Comparison of ENCODE assay signal across 13 cellular contexts in the genomic region with DNA sequence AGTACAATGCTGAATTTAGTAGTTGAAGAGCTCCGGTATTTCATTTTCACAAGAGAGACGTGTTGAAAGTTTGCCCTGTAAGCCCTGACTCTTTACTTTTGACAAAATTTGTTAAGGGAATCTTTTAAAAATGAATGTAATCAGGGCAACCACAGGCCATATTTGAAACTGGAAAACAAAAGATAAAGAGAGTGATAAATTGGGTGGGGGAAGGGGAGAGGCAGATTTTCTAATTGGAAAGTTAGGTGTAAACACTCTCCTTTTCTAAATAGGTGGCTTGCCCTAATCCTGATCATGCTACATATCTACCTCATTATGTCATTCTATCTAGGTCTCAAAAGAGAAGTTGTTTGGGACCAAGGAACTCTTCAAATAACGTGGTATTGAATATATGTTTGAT.
"Had no signal": no experiment of that assay in that cellular context is flagged by ENCODE, and none has a peak within 500 bp of the region (broad histone marks: within the 10 kb centered on the region; RNA-seq: fewer than 3 reads in every experiment).

No MANE protein-coding gene starts in this region.

- H3K4me3 Mint-ChIP-seq: activated CD4-positive, alpha-beta T cell treated with anti-CD3 and anti-CD28 coated beads, Interleukin-2, amount 10 ng/mL, durations not matched to agents 7 days and 5 days; activated naive CD8-positive, alpha-beta T cell treated with anti-CD3 and anti-CD28 coated beads, Interleukin-2, amount 50 U/mL, for 24 hours; activated T-helper 17 cell treated with anti-CD3 and anti-CD28 coated beads, Interleukin-2, amount 50 U/mL, for 72 hours; endodermal cell; naive thymus-derived CD8-positive, alpha-beta T cell; stimulated activated naive B cell treated with anti-CD40 and anti-IgM and Interleukin-4, amounts not matched to agents 10 μg/mL and 1 μg/mL and 100 μg/mL, for 72 hours had no signal

- H3K36me3 ChIP-seq: gastrocnemius medialis, right atrium auricular region, tibial artery had no signal

- H3K4me1 ChIP-seq: right atrium auricular region had no signal

- H3K4me3 ChIP-seq: gastrocnemius medialis, mucosa of descending colon, right atrium auricular region, tibial artery had no signal

- H3K27ac ChIP-seq: gastrocnemius medialis, right atrium auricular region had no signal

- H3K9me3 ChIP-seq: gastrocnemius medialis, mucosa of descending colon, right atrium auricular region, tibial artery had no signal

- H3K9me3 Mint-ChIP-seq: activated CD4-positive, alpha-beta T cell treated with anti-CD3 and anti-CD28 coated beads, Interleukin-2, amount 10 ng/mL, durations not matched to agents 7 days and 5 days; activated naive CD8-positive, alpha-beta T cell treated with anti-CD3 and anti-CD28 coated beads, Interleukin-2, amount 50 U/mL, for 24 hours; activated T-helper 17 cell treated with anti-CD3 and anti-CD28 coated beads, Interleukin-2, amount 50 U/mL, for 72 hours; endodermal cell; naive thymus-derived CD8-positive, alpha-beta T cell; stimulated activated naive B cell treated with anti-CD40 and anti-IgM and Interleukin-4, amounts not matched to agents 10 μg/mL and 1 μg/mL and 100 μg/mL, for 72 hours had no signal

- H3K36me3 Mint-ChIP-seq: naive thymus-derived CD8-positive, alpha-beta T cell; stimulated activated naive B cell treated with anti-CD40 and anti-IgM and Interleukin-4, amounts not matched to agents 10 μg/mL and 1 μg/mL and 100 μg/mL, for 72 hours had no signal

- DNase-seq: activated CD4-positive, alpha-beta T cell treated with anti-CD3 and anti-CD28 coated beads, Interleukin-2, amount 10 ng/mL, durations not matched to agents 7 days and 5 days; activated naive CD4-positive, alpha-beta T cell treated with Interleukin-2 at 50 U/mL for 16 hours; activated naive CD8-positive, alpha-beta T cell treated with anti-CD3 and anti-CD28 coated beads, Interleukin-2, amount 50 U/mL, for 24 hours; endodermal cell; gastrocnemius medialis; mucosa of descending colon; naive thymus-derived CD8-positive, alpha-beta T cell; stimulated activated CD4-positive, alpha-beta T cell treated with anti-CD3 and anti-CD28 coated beads, Interleukin-15, amount 100 ng/mL, for 24 hours; stimulated activated CD4-positive, alpha-beta T cell treated with anti-CD3 and anti-CD28 coated beads, Interleukin-4, amount 100 ng/mL, for 1 hour; stimulated activated naive B cell treated with anti-CD40 and anti-IgM and Interleukin-4, amounts not matched to agents 10 μg/mL and 1 μg/mL and 100 μg/mL, for 72 hours; tibial artery had no signal

- ATAC-seq: activated naive CD8-positive, alpha-beta T cell treated with anti-CD3 and anti-CD28 coated beads, Interleukin-2, amount 50 U/mL, for 24 hours; activated T-helper 17 cell treated with anti-CD3 and anti-CD28 coated beads, Interleukin-2, amount 50 U/mL, for 72 hours; gastrocnemius medialis; mucosa of descending colon; naive thymus-derived CD8-positive, alpha-beta T cell; stimulated activated naive B cell treated with anti-CD40 and anti-IgM and Interleukin-4, amounts not matched to agents 10 μg/mL and 1 μg/mL and 100 μg/mL, for 72 hours had no signal

- H3K27ac Mint-ChIP-seq: activated naive CD8-positive, alpha-beta T cell treated with anti-CD3 and anti-CD28 coated beads, Interleukin-2, amount 50 U/mL, for 24 hours; activated T-helper 17 cell treated with anti-CD3 and anti-CD28 coated beads, Interleukin-2, amount 50 U/mL, for 72 hours; endodermal cell; naive thymus-derived CD8-positive, alpha-beta T cell; stimulated activated naive B cell treated with anti-CD40 and anti-IgM and Interleukin-4, amounts not matched to agents 10 μg/mL and 1 μg/mL and 100 μg/mL, for 72 hours had no signal

- H3K27me3 ChIP-seq: gastrocnemius medialis, right atrium auricular region, tibial artery had no signal

- H3K27me3 Mint-ChIP-seq: activated CD4-positive, alpha-beta T cell treated with anti-CD3 and anti-CD28 coated beads, Interleukin-2, amount 10 ng/mL, durations not matched to agents 7 days and 5 days; activated naive CD8-positive, alpha-beta T cell treated with anti-CD3 and anti-CD28 coated beads, Interleukin-2, amount 50 U/mL, for 24 hours; activated T-helper 17 cell treated with anti-CD3 and anti-CD28 coated beads, Interleukin-2, amount 50 U/mL, for 72 hours; naive thymus-derived CD8-positive, alpha-beta T cell; stimulated activated naive B cell treated with anti-CD40 and anti-IgM and Interleukin-4, amounts not matched to agents 10 μg/mL and 1 μg/mL and 100 μg/mL, for 72 hours had no signal
